In genomic region chr1:51519048-51519856, GRCh38 we compare ENCODE assay signal across 8 cellular contexts. TPM values are rescaled to one million over a fixed set of nuclear protein-coding genes. Genes with fewer than 3 reads are reported as not detected.
A peak's percentile ranks its signal among the peaks of the same experiment; 100 is the strongest.
DNase-seq lines count a peak whose midpoint lies in the region.

Gene EPS15, minus strand, starts transcription at chr1:51519266. Its CDS starts 35 bp downstream, at chr1:51519231.

- H3K4me3 Mint-ChIP-seq in activated naive CD4-positive, alpha-beta T cell treated with anti-CD3 and anti-CD28 coated beads, Interleukin-2, amount 50 U/mL, for 24 hours, result peak within 1 kb of the TSS; percentile 91

- DNase-seq in ELF-1 (ENCODE audit: low read depth, low spot score), result peak; percentile 85
- DNase-seq in GOT3 (lab: John Stamatoyannopoulos, UW), result peak; percentile 57
- peak; percentile 81 for DNase-seq in M059J (ENCODE audit: low read depth)
- peak; percentile 72 for DNase-seq in SKM-1 (lab: John Stamatoyannopoulos, UW; ENCODE audit: unreplicated experiment)
- peak; percentile 94 for DNase-seq in germinal center (ENCODE audit: low spot score)
- DNase-seq in nucleus accumbens (lab: John Stamatoyannopoulos, UW), result peak in 55 of 56 donors; percentile 12 to 86 (median 73)
- DNase-seq in substantia nigra (lab: John Stamatoyannopoulos, UW), result peak in 48 of 49 donors; percentile 16 to 89 (median 77)

- no peaks in the 10 kb centered on the region for H3K36me3 Mint-ChIP-seq in activated naive CD4-positive, alpha-beta T cell treated with anti-CD3 and anti-CD28 coated beads, Interleukin-2, amount 50 U/mL, for 24 hours

- peaks cover 59% of the 10 kb centered on the region for H3K4me1 Mint-ChIP-seq in activated naive CD4-positive, alpha-beta T cell treated with anti-CD3 and anti-CD28 coated beads, Interleukin-2, amount 50 U/mL, for 24 hours

- H3K27ac Mint-ChIP-seq in activated naive CD4-positive, alpha-beta T cell treated with anti-CD3 and anti-CD28 coated beads, Interleukin-2, amount 50 U/mL, for 24 hours, result peak within 1 kb of the TSS; percentile 83

- peak within 1 kb of the TSS; percentile 82 for H3K27ac ChIP-seq in substantia nigra (ENCODE audit: low read depth, low read length, poor library complexity, severe bottlenecking)

- H3K9me3 Mint-ChIP-seq in activated naive CD4-positive, alpha-beta T cell treated with anti-CD3 and anti-CD28 coated beads, Interleukin-2, amount 50 U/mL, for 24 hours, result no peaks in the 10 kb centered on the region

- H3K27me3 Mint-ChIP-seq in activated naive CD4-positive, alpha-beta T cell treated with anti-CD3 and anti-CD28 coated beads, Interleukin-2, amount 50 U/mL, for 24 hours, result no peaks in the 10 kb centered on the region

RNA-seq across cellular contexts. Expression of gene EPS15, which starts in this region (rescaled TPM):
- total RNA-seq in M059J (2014; rRNA removed; shearing (Covaris generic)), result 28.0 and 46.1 TPM in 2 replicates

Comparison
In these comparisons a context has a peak if more than half of its experiments do, and no peak if none do; other contexts are left out.
1. Peak in every context shown above with its lines: DNase-seq and H3K27ac ChIP-seq.